In the genomic region with DNA sequence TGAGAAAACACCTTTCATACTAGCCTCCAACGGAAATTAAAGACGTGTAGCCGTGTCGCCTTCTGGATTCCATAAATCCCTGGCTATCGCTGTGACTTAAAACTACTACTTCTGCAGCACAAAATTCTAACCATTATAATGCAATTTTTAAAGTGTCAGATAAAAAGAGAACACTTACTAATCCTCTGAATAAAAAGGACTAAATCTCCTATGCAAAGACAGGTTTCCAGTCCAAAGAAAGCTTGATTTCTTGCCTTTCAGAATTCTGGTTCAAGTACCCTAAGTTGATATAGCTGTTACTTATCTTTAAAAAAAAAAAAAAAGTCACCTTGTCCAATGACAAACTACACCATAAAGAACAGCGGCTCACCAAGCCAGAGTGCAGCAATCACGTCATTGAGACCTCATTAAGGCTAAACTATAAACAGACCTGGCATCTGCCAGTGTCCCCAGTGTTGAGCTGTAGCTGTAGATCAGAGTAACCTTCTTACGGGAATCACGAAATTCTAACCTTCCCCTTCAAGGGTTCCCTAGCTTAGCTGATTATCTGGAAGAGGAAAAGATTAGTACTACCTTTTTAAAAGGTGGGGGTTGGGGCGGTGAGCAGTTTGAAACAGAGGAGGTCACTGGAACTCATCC, we compare ENCODE assay signal across 10 cellular contexts. TPM values are rescaled to one million over a fixed set of nuclear protein-coding genes. Genes with fewer than 3 reads are reported as not detected.
DNase-seq lines count a peak whose midpoint lies in the region; ATAC-seq and TF ChIP-seq lines count a peak whose summit lies in the region.
"Had no signal": no experiment of that assay in that cellular context is flagged by ENCODE, and none has a peak within 500 bp of the region (broad histone marks: within the 10 kb centered on the region; RNA-seq: fewer than 3 reads in every experiment).

No MANE protein-coding gene starts in this region.

- H3K4me1 ChIP-seq in cardiac muscle cell (ENCODE audit: low read depth): peaks cover 28% of the 10 kb centered on the region
- peaks cover 19% of the 10 kb centered on the region for H3K4me1 ChIP-seq in skeletal muscle satellite cell (ENCODE audit: control insufficient read depth, insufficient read depth, low read length)

- no peak for TF ChIP-seq CTCF in cardiac muscle cell (IDR thresholded peaks at IDR 0.05; ENCODE audit: low read depth, low read length)

- POLR2A ChIA-PET in activated CD4-positive, alpha-beta T cell treated with anti-CD3 and anti-CD28 coated beads for 36 hours (lab: Charles Lee): no interaction called here

- H3K27me3 Mint-ChIP-seq in activated CD4-positive, alpha-beta T cell treated with anti-CD3 and anti-CD28 coated beads for 36 hours: peaks cover 3% of the 10 kb centered on the region

- peak overlapping the region; percentile 11 for H3K9ac ChIP-seq in skeletal muscle satellite cell (ENCODE audit: low read depth, low read length)

- intact Hi-C loops in activated CD4-positive, alpha-beta T cell treated with anti-CD3 and anti-CD28 coated beads for 36 hours (cut with DNase I, micrococcal nuclease): loop anchor here in 1 of 2 experiments (2.0 to 5.0 kb wide), 3 partner anchors 111 to 1223 kb away; partner anchors contain the start of genes ATP11B and KLHL6

- H3K27me3 ChIP-seq in cardiac muscle cell (no peaks in the 10 kb centered on the region), skeletal muscle satellite cell (ENCODE audit: control insufficient read depth, insufficient read depth, low read length) (no peaks in the 10 kb centered on the region)

- H3K9me3 ChIP-seq in cardiac muscle cell (ENCODE audit: low read depth): no peaks in the 10 kb centered on the region
- H3K9me3 ChIP-seq in skeletal muscle satellite cell (replicated peaks; ENCODE audit: low read length): no peaks in the 10 kb centered on the region

- H3K9me3 Mint-ChIP-seq in activated CD4-positive, alpha-beta T cell treated with anti-CD3 and anti-CD28 coated beads for 36 hours (ENCODE audit: low read depth): no peaks in the 10 kb centered on the region

- H3K27ac ChIP-seq in cardiac muscle cell: peak overlapping the region; percentile 93

- CTCF ChIA-PET in activated CD4-positive, alpha-beta T cell treated with anti-CD3 and anti-CD28 coated beads for 36 hours (lab: Charles Lee): interaction anchor here (1.0 to 3.4 kb wide), 6 partner anchors 10 to 545 kb away, joined by 3 to 20 read pairs (median 3); partner anchors contain the start of gene PARL

- H3K36me3 ChIP-seq in cardiac muscle cell (peaks cover 9% of the 10 kb centered on the region), skeletal muscle satellite cell (ENCODE audit: insufficient read depth, low read length) (peaks cover 26% of the 10 kb centered on the region)

- H3K4me1 Mint-ChIP-seq in activated CD4-positive, alpha-beta T cell treated with anti-CD3 and anti-CD28 coated beads for 36 hours: peaks cover 15% of the 10 kb centered on the region

- no peak overlapping the region for H3K27ac Mint-ChIP-seq in activated CD4-positive, alpha-beta T cell treated with anti-CD3 and anti-CD28 coated beads for 36 hours

- no peak for DNase-seq in activated CD4-positive, alpha-beta T cell treated with anti-CD3 and anti-CD28 coated beads for 36 hours
- no peak for DNase-seq in activated CD4-positive, alpha-beta T cell treated with anti-CD3 and anti-CD28 coated beads for 48 hours
- DNase-seq in SHP77 treated with DMSO at 0.1 percent for 48 hours (lab: John Stamatoyannopoulos, UW) (peak; percentile 54), cardiac muscle cell (ENCODE audit: low read depth in 1 of 2, low spot score in 1 of 2) (peak in 1 of 2 donors; percentile 79)
- DNase-seq: effector CD8-positive, alpha-beta T cell had no signal

- H3K4me3 Mint-ChIP-seq in activated CD4-positive, alpha-beta T cell treated with anti-CD3 and anti-CD28 coated beads for 36 hours: peak overlapping the region; percentile 98

- no peak for ATAC-seq in activated CD4-positive, alpha-beta T cell treated with anti-CD3 and anti-CD28 coated beads for 36 hours
- ATAC-seq in HG02798 (IDR thresholded peaks at IDR 0.05; ENCODE audit: poor library complexity, unreplicated experiment) (no peak), HG02678 (IDR thresholded peaks at IDR 0.05; ENCODE audit: unreplicated experiment) (no peak), GM18909 (IDR thresholded peaks at IDR 0.05; ENCODE audit: poor library complexity, unreplicated experiment) (no peak)

- peaks cover 8% of the 10 kb centered on the region for H3K36me3 Mint-ChIP-seq in activated CD4-positive, alpha-beta T cell treated with anti-CD3 and anti-CD28 coated beads for 36 hours (ENCODE audit: low read depth)

- H3K4me2 ChIP-seq in skeletal muscle satellite cell (ENCODE audit: low read length): peak overlapping the region; percentile 99

- H3K4me3 ChIP-seq in cardiac muscle cell (peak overlapping the region; percentile 92), skeletal muscle satellite cell (ENCODE audit: low read length) (peak overlapping the region; percentile 99)

RNA-seq across cellular contexts. Expression of gene ABCC5, which starts 2.2 kb away (rescaled TPM):
- 10 to 100 TPM; 12.5 to 15.8 TPM for total RNA-seq in activated CD4-positive, alpha-beta T cell treated with anti-CD3 and anti-CD28 coated beads for 36 hours
- 56.2 and 68.8 TPM in 2 replicates for total RNA-seq in cardiac muscle cell
- polyA plus RNA-seq in cardiac muscle cell: 92.0 and 97.2 TPM in 2 replicates
- 9.4 and 10.9 TPM in 2 replicates for total RNA-seq in skeletal muscle satellite cell (2012; rRNA removed)

RNA-seq across cellular contexts. Expression of gene HTR3D, which starts 16.0 kb away (rescaled TPM):
- total RNA-seq in activated CD4-positive, alpha-beta T cell treated with anti-CD3 and anti-CD28 coated beads for 36 hours: not detected
- not detected in 2 replicates for total RNA-seq in cardiac muscle cell
- not detected in 2 replicates for polyA plus RNA-seq in cardiac muscle cell
- total RNA-seq in skeletal muscle satellite cell (2012; rRNA removed): not detected in 2 replicates
- total RNA-seq: mononuclear cell had no signal

RNA-seq across cellular contexts. Expression of gene HTR3C, which starts 37.3 kb away (rescaled TPM):
- not detected for total RNA-seq in activated CD4-positive, alpha-beta T cell treated with anti-CD3 and anti-CD28 coated beads for 36 hours
- not detected in 2 replicates for total RNA-seq in cardiac muscle cell
- polyA plus RNA-seq in cardiac muscle cell: 0.16 TPM in 1 of 2 replicates, not detected in the other
- not detected in 2 replicates for total RNA-seq in skeletal muscle satellite cell (2012; rRNA removed)
- total RNA-seq: mononuclear cell had no signal
